In genomic region chr17:5793157-5793556, GRCh38 we compare ENCODE assay signal across 15 cellular contexts.
DNase-seq lines count a peak whose midpoint lies in the region; ATAC-seq and TF ChIP-seq lines count a peak whose summit lies in the region.
"Had no signal": no experiment of that assay in that cellular context is flagged by ENCODE, and none has a peak within 500 bp of the region (broad histone marks: within the 10 kb centered on the region; RNA-seq: fewer than 3 reads in every experiment).

No MANE protein-coding gene starts in this region.

- peaks cover 15% of the 10 kb centered on the region for H3K4me1 Mint-ChIP-seq in type B pancreatic cell (ENCODE audit: unreplicated experiment)
- H3K4me1 Mint-ChIP-seq: CD4-positive, CD25-positive, alpha-beta regulatory T cell; IgD-negative memory B cell had no signal

- no peak for TF ChIP-seq POLR2A in stomach (IDR thresholded peaks at IDR 0.05)

- H3K27ac Mint-ChIP-seq in type B pancreatic cell, result no peak overlapping the region
- H3K27ac Mint-ChIP-seq: CD4-positive, CD25-positive, alpha-beta regulatory T cell; IgD-negative memory B cell had no signal

- peak; percentile 37; the same call in 1 of the 2 replicates for TF ChIP-seq CTCF in GM12875 (IDR thresholded peaks at IDR 0.05; ENCODE audit: borderline replicate concordance, insufficient read depth, low read depth, low read length)
- peak; percentile 3 for TF ChIP-seq CTCF in RWPE2 (IDR thresholded peaks at IDR 0.05; ENCODE audit: poor library complexity, severe bottlenecking)
- TF ChIP-seq CTCF in fibroblast of lung (conservative IDR thresholded peaks at IDR 0.05 in 1 of 2, IDR thresholded peaks at IDR 0.05 in 1 of 2; ENCODE audit: low read depth in 1 of 2, low read length in 2 of 2), result peak; percentile 14 to 21
- peak; percentile 66 for TF ChIP-seq CTCF in type B pancreatic cell (conservative IDR thresholded peaks at IDR 0.05)
- peak in 1 of 7 experiments; percentile 10 for TF ChIP-seq CTCF in stomach (IDR thresholded peaks at IDR 0.05)

- H3K36me3 ChIP-seq in RWPE2 (ENCODE audit: low read depth) (no peaks in the 10 kb centered on the region), fibroblast of lung (ENCODE audit: control insufficient read depth, insufficient read depth, low read length) (no peaks in the 10 kb centered on the region), stomach (no peaks in the 10 kb centered on the region)
- H3K36me3 ChIP-seq: left lung had no signal

- no peaks in the 10 kb centered on the region for H3K79me2 ChIP-seq in fibroblast of lung (ENCODE audit: control insufficient read depth, insufficient read depth, low read length)

- H2AFZ ChIP-seq in fibroblast of lung (ENCODE audit: low read length), result no peak overlapping the region

- no peak for TF ChIP-seq EP300 in stomach (IDR thresholded peaks at IDR 0.05)

- intact Hi-C loops in stomach (cut with DNase I; ENCODE audit: low total_unique reads), result no loop called here

- H3K9me3 ChIP-seq in RWPE2 (ENCODE audit: severe bottlenecking), result no peaks in the 10 kb centered on the region
- no peaks in the 10 kb centered on the region for H3K9me3 ChIP-seq in fibroblast of lung (ENCODE audit: control insufficient read depth, insufficient read depth, low read depth, low read length)
- H3K9me3 ChIP-seq in stomach, result peaks cover 0 to 15% (median 10%) of the 10 kb centered on the region in 4 donors

- H3K27me3 Mint-ChIP-seq in type B pancreatic cell, result peaks cover 47% of the 10 kb centered on the region

- no peak overlapping the region for H3K4me3 Mint-ChIP-seq in type B pancreatic cell
- H3K4me3 Mint-ChIP-seq: CD4-positive, CD25-positive, alpha-beta regulatory T cell; IgD-negative memory B cell had no signal

- no peaks in the 10 kb centered on the region for H3K4me1 ChIP-seq in RWPE2 (ENCODE audit: insufficient read depth, poor library complexity, severe bottlenecking)
- H3K4me1 ChIP-seq in fibroblast of lung (ENCODE audit: control insufficient read depth, extremely low read depth, insufficient read depth, low read length), result peaks cover 2% of the 10 kb centered on the region
- H3K4me1 ChIP-seq in stomach, result no peaks in the 10 kb centered on the region
- H3K4me1 ChIP-seq: left lung had no signal

- H3K4me2 ChIP-seq in fibroblast of lung (ENCODE audit: extremely low read depth, insufficient read depth, low read length), result no peak overlapping the region

- no peak for ATAC-seq in RWPE2 (ENCODE audit: low read depth)
- ATAC-seq: left lung had no signal

- H3K27ac ChIP-seq in RWPE2 (ENCODE audit: poor library complexity, severe bottlenecking) (no peak overlapping the region), fibroblast of lung (ENCODE audit: insufficient read depth, low read length) (no peak overlapping the region), stomach (no peak overlapping the region)
- H3K27ac ChIP-seq: left lung had no signal

- no peak overlapping the region for H3K9ac ChIP-seq in fibroblast of lung (ENCODE audit: insufficient read depth, low read length)

- H3K36me3 Mint-ChIP-seq in type B pancreatic cell, result peaks cover 4% of the 10 kb centered on the region
- H3K36me3 Mint-ChIP-seq: CD4-positive, CD25-positive, alpha-beta regulatory T cell; IgD-negative memory B cell had no signal

- DNase-seq in RWPE2 (ENCODE audit: low spot score) (no peak), fibroblast of lung (ENCODE audit: low read depth in 2 of 2) (no peak), type B pancreatic cell (ENCODE audit: extremely low spot score, unreplicated experiment) (no peak), HPDE6-E6E7 (ENCODE audit: extremely low spot score) (no peak), stomach (no peak), UCSD-AML1 (lab: John Stamatoyannopoulos, UW; ENCODE audit: unreplicated experiment) (no peak)
- DNase-seq: activated gamma-delta T cell treated with Interleukin-2 at 50 U/mL for 16 hours; CD4-positive, CD25-positive, alpha-beta regulatory T cell; DMS79 treated with DMSO at 0.1 percent for 48 hours; left lung; NCI-H1105; substantia nigra; T-helper 1 cell had no signal

- no peak overlapping the region for H3K4me3 ChIP-seq in GM12875 (ENCODE audit: low read depth, low read length)
- no peak overlapping the region for H3K4me3 ChIP-seq in RWPE2 (ENCODE audit: severe bottlenecking)
- H3K4me3 ChIP-seq in fibroblast of lung (replicated peaks in 1 of 4; ENCODE audit: control extremely low read depth in 1 of 4, insufficient read depth in 1 of 4, low read depth in 3 of 4, low read length in 4 of 4), result no peak overlapping the region
- H3K4me3 ChIP-seq in stomach, result no peak overlapping the region
- H3K4me3 ChIP-seq: left lung had no signal

- H4K20me1 ChIP-seq in fibroblast of lung (ENCODE audit: control insufficient read depth, extremely low read depth, insufficient read depth, low read length), result no peaks in the 10 kb centered on the region

- WGBS in stomach, 5 donors, result 79 to 96% (median 90%) methylated on average over 4 of the region's 4 CpGs

- H3K27me3 ChIP-seq in RWPE2 (ENCODE audit: insufficient read depth, poor library complexity, severe bottlenecking), result no peaks in the 10 kb centered on the region
- peaks cover 2% of the 10 kb centered on the region for H3K27me3 ChIP-seq in fibroblast of lung (ENCODE audit: control insufficient read depth, insufficient read depth, low read length)
- peaks cover 0 to 45% (median 0%) of the 10 kb centered on the region in 3 donors for H3K27me3 ChIP-seq in stomach

- H3K9me3 Mint-ChIP-seq in type B pancreatic cell, result peaks cover 11% of the 10 kb centered on the region
